In genomic region chr1:8604041-8604942, GRCh38 we compare ENCODE assay signal across 8 cellular contexts.
A peak's percentile ranks its signal among the peaks of the same experiment; 100 is the strongest.
DNase-seq lines count a peak whose midpoint lies in the region; ATAC-seq, FAIRE-seq and TF ChIP-seq lines count a peak whose summit lies in the region.

No MANE protein-coding gene starts in this region.

- no peaks in the 10 kb centered on the region for H3K9me3 Mint-ChIP-seq in activated naive CD4-positive, alpha-beta T cell treated with anti-CD3 and anti-CD28 coated beads, Interleukin-2, amount 50 U/mL, for 24 hours

- H3K4me1 ChIP-seq in HepG2 (ENCODE audit: insufficient read depth, low read length) (peaks cover 9% of the 10 kb centered on the region), right lobe of liver (peaks cover 0 to 10% (median 0%) of the 10 kb centered on the region in 4 donors), urinary bladder (ENCODE audit: insufficient read depth) (peaks cover 2% of the 10 kb centered on the region)

- 94% methylated on average over 7 of the region's 7 CpGs for WGBS in HepG2 (ENCODE audit: low lambda C conversion rate)
- WGBS in right lobe of liver (ENCODE audit: insufficient coverage, low coverage, low lambda C conversion rate, missing lambda C conversion rate): 49% methylated on average over 7 of the region's 7 CpGs
- 68% methylated on average over 7 of the region's 7 CpGs for WGBS in urinary bladder

- DNase-seq in HepG2 (ENCODE audit: low spot score): no peak
- DNase-seq in right lobe of liver: no peak
- no peak for DNase-seq in nucleus accumbens (lab: John Stamatoyannopoulos, UW)
- no peak for DNase-seq in left ventricle myocardium superior
- no peak for DNase-seq in A172 (ENCODE audit: low spot score)

- POLR2A ChIA-PET in HepG2 (lab: Yijun Ruan, JAX): no interaction called here

- H3K27me3 ChIP-seq in HepG2 (ENCODE audit: control insufficient read depth in 1 of 2, insufficient read depth in 2 of 2, low read length in 2 of 2) (no peaks in the 10 kb centered on the region), right lobe of liver (no peaks in the 10 kb centered on the region)

- no peaks in the 10 kb centered on the region for H3K9me3 ChIP-seq in HepG2 (ENCODE audit: low read length)
- H3K9me3 ChIP-seq in right lobe of liver: no peaks in the 10 kb centered on the region

- no peak for FAIRE-seq in HepG2 (lab: Jason Lieb, UNC)

- no peaks in the 10 kb centered on the region for H3K27me3 Mint-ChIP-seq in activated naive CD4-positive, alpha-beta T cell treated with anti-CD3 and anti-CD28 coated beads, Interleukin-2, amount 50 U/mL, for 24 hours

- no peak overlapping the region for H3K9ac ChIP-seq in HepG2 (ENCODE audit: insufficient read depth, low read depth, low read length)

- TF ChIP-seq RAD21 in HepG2 (CRISPR knock-in tag; IDR thresholded peaks at IDR 0.05): no peak

- peak overlapping the region; percentile 96 for H3K27ac Mint-ChIP-seq in activated naive CD4-positive, alpha-beta T cell treated with anti-CD3 and anti-CD28 coated beads, Interleukin-2, amount 50 U/mL, for 24 hours

- TF ChIP-seq POLR2A in HepG2 (IDR thresholded peaks at IDR 0.05; ENCODE audit: insufficient read depth in 1 of 2, low read depth in 2 of 2, low read length in 2 of 2): no peak
- TF ChIP-seq POLR2A in right lobe of liver (IDR thresholded peaks at IDR 0.05): no peak

- BruUV-seq in HepG2 (replicated peaks; lab: Mats Ljungman, UMichigan): no TSS peak

- CTCF ChIA-PET in HepG2 (lab: Yijun Ruan, JAX; ENCODE audit: low intra/inter-chr PET ratio, low total read pairs): no interaction called here

- peaks cover 16% of the 10 kb centered on the region for H4K20me1 ChIP-seq in HepG2 (ENCODE audit: insufficient read depth, low read length)

- TF ChIP-seq CTCF in HepG2 (CRISPR knock-in tag; IDR thresholded peaks at IDR 0.05) (no peak), right lobe of liver (IDR thresholded peaks at IDR 0.05) (no peak)

- no peak overlapping the region for H3K4me2 ChIP-seq in HepG2 (ENCODE audit: low read depth, low read length)

- no peak overlapping the region for H2AFZ ChIP-seq in HepG2 (ENCODE audit: low read length)

- H3K4me1 Mint-ChIP-seq in activated naive CD4-positive, alpha-beta T cell treated with anti-CD3 and anti-CD28 coated beads, Interleukin-2, amount 50 U/mL, for 24 hours: peaks cover 50% of the 10 kb centered on the region

- no peak overlapping the region for H3K27ac ChIP-seq in HepG2 (ENCODE audit: extremely low read length, insufficient read depth, low read length)
- H3K27ac ChIP-seq in right lobe of liver: no peak overlapping the region
- H3K27ac ChIP-seq in urinary bladder (ENCODE audit: low read depth): peak overlapping the region; percentile 16

- H3K4me3 ChIP-seq in HepG2 (replicated peaks in 1 of 3; ENCODE audit: insufficient read depth in 1 of 3, low read depth in 2 of 3, low read length in 3 of 3): no peak overlapping the region
- H3K4me3 ChIP-seq in right lobe of liver: no peak overlapping the region
- H3K4me3 ChIP-seq in urinary bladder (ENCODE audit: low read depth, low read length): no peak overlapping the region

- H3K79me2 ChIP-seq in HepG2 (ENCODE audit: insufficient read depth, low read length): peaks cover 53% of the 10 kb centered on the region

- intact Hi-C loops in HepG2 (cut with micrococcal nuclease; ENCODE audit: unreplicated experiment) (no loop called here), right lobe of liver (cut with DNase I) (no loop called here), left ventricle myocardium superior (cut with micrococcal nuclease) (no loop called here)

- H3K36me3 ChIP-seq in HepG2 (replicated peaks in 1 of 2; ENCODE audit: control insufficient read depth in 1 of 2, insufficient read depth in 2 of 2, low read length in 2 of 2) (peaks cover 0 to 20% of the 10 kb centered on the region in 2 experiments; a peak in 4 of 5 replicates), right lobe of liver (no peaks in the 10 kb centered on the region), urinary bladder (ENCODE audit: insufficient read depth) (no peaks in the 10 kb centered on the region)

- peak overlapping the region; percentile 81 for H3K4me3 Mint-ChIP-seq in activated naive CD4-positive, alpha-beta T cell treated with anti-CD3 and anti-CD28 coated beads, Interleukin-2, amount 50 U/mL, for 24 hours

- TF ChIP-seq EP300 in HepG2 (IDR thresholded peaks at IDR 0.05; ENCODE audit: low read depth in 2 of 2, low read length in 2 of 2) (no peak), HepG2 (CRISPR knock-in tag; IDR thresholded peaks at IDR 0.05; ENCODE audit: borderline replicate concordance) (no peak)

- H3K36me3 Mint-ChIP-seq in activated naive CD4-positive, alpha-beta T cell treated with anti-CD3 and anti-CD28 coated beads, Interleukin-2, amount 50 U/mL, for 24 hours: peaks cover 4% of the 10 kb centered on the region

- in situ Hi-C loops in HepG2 (cut with HindIII; ENCODE audit: extremely low pct_ligation_motif_present, low pct_unique_long_range_greater_than_20kb): no loop called here

- no peak for ATAC-seq in HepG2
- no peak for ATAC-seq in right lobe of liver
- peak; percentile 75 for ATAC-seq in HG03103 (IDR thresholded peaks at IDR 0.05; ENCODE audit: low read depth, unreplicated experiment)
- no peak for ATAC-seq in left ventricle myocardium superior

TF ChIP-seq in HepG2, 621 proteins besides CTCF, POLR2A, EP300 and RAD21:
- TF ChIP-seq NFATC3 (CRISPR knock-in tag; IDR thresholded peaks at IDR 0.05): no peak
- no peak for TF ChIP-seq JUN (CRISPR knock-in tag; IDR thresholded peaks at IDR 0.05)
- no peak for TF ChIP-seq LRRFIP1 (CRISPR knock-in tag; conservative IDR thresholded peaks at IDR 0.05)
- no peak for TF ChIP-seq CCDC6 (CRISPR knock-in tag; IDR thresholded peaks at IDR 0.05)
- peak; percentile 80 for TF ChIP-seq HNRNPK (IDR thresholded peaks at IDR 0.05; ENCODE audit: low read depth, low read length, poor library complexity, severe bottlenecking)
- TF ChIP-seq, protein P1, sequence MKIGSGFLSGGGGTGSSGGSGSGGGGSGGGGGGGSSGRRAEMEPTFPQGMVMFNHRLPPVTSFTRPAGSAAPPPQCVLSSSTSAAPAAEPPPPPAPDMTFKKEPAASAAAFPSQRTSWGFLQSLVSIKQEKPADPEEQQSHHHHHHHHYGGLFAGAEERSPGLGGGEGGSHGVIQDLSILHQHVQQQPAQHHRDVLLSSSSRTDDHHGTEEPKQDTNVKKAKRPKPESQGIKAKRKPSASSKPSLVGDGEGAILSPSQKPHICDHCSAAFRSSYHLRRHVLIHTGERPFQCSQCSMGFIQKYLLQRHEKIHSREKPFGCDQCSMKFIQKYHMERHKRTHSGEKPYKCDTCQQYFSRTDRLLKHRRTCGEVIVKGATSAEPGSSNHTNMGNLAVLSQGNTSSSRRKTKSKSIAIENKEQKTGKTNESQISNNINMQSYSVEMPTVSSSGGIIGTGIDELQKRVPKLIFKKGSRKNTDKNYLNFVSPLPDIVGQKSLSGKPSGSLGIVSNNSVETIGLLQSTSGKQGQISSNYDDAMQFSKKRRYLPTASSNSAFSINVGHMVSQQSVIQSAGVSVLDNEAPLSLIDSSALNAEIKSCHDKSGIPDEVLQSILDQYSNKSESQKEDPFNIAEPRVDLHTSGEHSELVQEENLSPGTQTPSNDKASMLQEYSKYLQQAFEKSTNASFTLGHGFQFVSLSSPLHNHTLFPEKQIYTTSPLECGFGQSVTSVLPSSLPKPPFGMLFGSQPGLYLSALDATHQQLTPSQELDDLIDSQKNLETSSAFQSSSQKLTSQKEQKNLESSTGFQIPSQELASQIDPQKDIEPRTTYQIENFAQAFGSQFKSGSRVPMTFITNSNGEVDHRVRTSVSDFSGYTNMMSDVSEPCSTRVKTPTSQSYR (CRISPR knock-in tag; IDR thresholded peaks at IDR 0.05; ENCODE audit: borderline replicate concordance): no peak
- no peak for TF ChIP-seq ZNF468 (CRISPR knock-in tag; IDR thresholded peaks at IDR 0.05)
